Comparison of ENCODE assay signal across 8 cellular contexts in the genomic region with DNA sequence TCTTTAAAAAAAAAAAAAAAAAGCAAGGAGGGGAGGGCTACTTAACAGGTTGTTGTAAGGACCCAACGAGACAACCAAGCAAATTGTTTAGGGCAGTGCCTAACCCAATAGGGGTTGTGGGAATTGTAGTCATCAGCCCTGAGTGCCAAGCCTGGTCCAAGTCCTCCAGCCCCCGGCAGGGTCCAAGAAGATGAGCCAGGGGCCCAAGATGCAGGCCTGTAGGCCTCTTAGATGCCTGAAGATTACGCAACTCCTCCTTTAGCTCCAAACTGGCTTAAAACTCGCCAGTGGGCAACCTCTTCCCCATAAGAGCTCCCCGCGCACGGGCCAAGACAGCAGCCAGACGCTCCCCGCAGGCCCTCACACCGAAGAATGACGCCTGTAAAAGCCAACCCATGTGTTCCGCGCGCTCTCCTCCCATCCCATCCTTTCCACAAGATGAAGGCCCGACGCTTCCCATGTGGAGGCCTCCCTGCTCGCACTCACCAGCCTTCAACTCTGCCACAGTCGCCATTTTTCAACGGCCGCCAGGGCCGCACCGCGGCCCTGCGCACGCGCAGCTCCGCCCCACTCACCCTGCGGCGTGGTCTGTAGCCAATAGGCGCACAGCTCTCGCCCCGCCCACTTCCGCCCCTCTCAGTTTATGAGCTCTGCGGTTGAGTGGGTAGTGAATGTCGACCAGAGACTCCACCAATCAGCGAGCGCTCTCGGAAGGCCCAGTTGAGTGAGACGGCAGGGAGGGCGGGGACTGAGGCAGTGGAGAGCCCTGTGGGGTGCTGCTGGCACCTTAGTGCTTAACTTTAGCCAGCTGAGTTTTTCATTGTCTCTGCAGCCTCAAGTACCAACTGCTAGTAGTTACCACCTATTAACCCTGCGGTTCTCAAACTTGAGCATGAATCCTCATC. TPM values are rescaled to one million over a fixed set of nuclear protein-coding genes. Genes with fewer than 3 reads are reported as not detected.
A peak's percentile ranks its signal among the peaks of the same experiment; 100 is the strongest.
DNase-seq lines count a peak whose midpoint lies in the region; ATAC-seq lines count a peak whose summit lies in the region.

Gene CEP20, minus strand, starts transcription at position 532 of the 905 bp plus-strand sequence. Its CDS starts 18 bp downstream, at position 514.

- H3K4me1 ChIP-seq in right cardiac atrium (ENCODE audit: control insufficient read depth, insufficient read depth, low read length) (peaks cover 8% of the 10 kb centered on the region), rectal smooth muscle tissue (ENCODE audit: control insufficient read depth, insufficient read depth, low read length) (peaks cover 10% of the 10 kb centered on the region), aorta (ENCODE audit: control insufficient read depth in 1 of 2, insufficient read depth in 2 of 2, low read length in 2 of 2) (peaks cover 0 to 2% of the 10 kb centered on the region in 2 donors)

- H3K4me3 ChIP-seq in right cardiac atrium (ENCODE audit: low read length) (peak within 1 kb of the TSS; percentile 99), rectal smooth muscle tissue (ENCODE audit: low read length) (peak within 1 kb of the TSS; percentile 100), aorta (ENCODE audit: low read length in 2 of 2) (peak within 1 kb of the TSS; percentile 70 to 77)

- DNase-seq in NCI-H187 treated with DMSO at 0.1 percent for 48 hours (lab: John Stamatoyannopoulos, UW) (peak; percentile 85), anterior cingulate cortex (lab: John Stamatoyannopoulos, UW) (peak; percentile 90 to 100 (median 98)), right cardiac atrium (peak; percentile 100), aorta (peak; percentile 100)

- WGBS in right cardiac atrium: under 1% methylated on average over 41 of the region's 41 CpGs
- WGBS in aorta, 2 donors: 0% methylated on average over 40 to 41 of the region's 41 CpGs

- intact Hi-C loops in T-helper 2 cell treated with Interferon-gamma antibody and Interleukin-4, amounts not matched to agents 100 ng/mL and 5 ng/mL, for 36 hours (cut with micrococcal nuclease): loop anchor here (1.0 to 2.0 kb wide), 6 partner anchors 9 to 245 kb away; partner anchors contain the start of gene MARF1
- intact Hi-C loops in right cardiac atrium (cut with DNase I): loop anchor here in 2 of 4 donors (10.0 kb wide), 2 partner anchors 126 to 136 kb away; no protein-coding TSS in a partner anchor
- intact Hi-C loops in aorta (cut with DNase I): no loop called here

- no peaks in the 10 kb centered on the region for H3K27me3 ChIP-seq in right cardiac atrium (ENCODE audit: control insufficient read depth, insufficient read depth)
- no peaks in the 10 kb centered on the region for H3K27me3 ChIP-seq in rectal smooth muscle tissue (ENCODE audit: control insufficient read depth, insufficient read depth, low read length)
- no peaks in the 10 kb centered on the region for H3K27me3 ChIP-seq in aorta (ENCODE audit: control insufficient read depth in 1 of 2, insufficient read depth in 2 of 2, low read length in 1 of 2)

- H3K27ac ChIP-seq in right cardiac atrium (ENCODE audit: low read length) (peak within 1 kb of the TSS; percentile 98), rectal smooth muscle tissue (ENCODE audit: low read depth, low read length) (peak within 1 kb of the TSS; percentile 87), aorta (ENCODE audit: low read depth in 1 of 2, low read length in 2 of 2) (peak within 1 kb of the TSS in 1 of 2 donors; percentile 94)

- ATAC-seq in GM18499 (IDR thresholded peaks at IDR 0.05; ENCODE audit: insufficient read depth, unreplicated experiment): peak; percentile 95
- ATAC-seq in HG02943 (IDR thresholded peaks at IDR 0.05; ENCODE audit: low read depth, unreplicated experiment): peak; percentile 96
- ATAC-seq in right cardiac atrium: peak; percentile 100
- ATAC-seq in aorta (ENCODE audit: low FRiP score): peak; percentile 100

- peak within 1 kb of the TSS; percentile 90 for H3K9ac ChIP-seq in rectal smooth muscle tissue (ENCODE audit: low read length)

- no peaks in the 10 kb centered on the region for H3K9me3 ChIP-seq in right cardiac atrium (ENCODE audit: control insufficient read depth, low read length)
- H3K9me3 ChIP-seq in aorta (ENCODE audit: control insufficient read depth, low read length): no peaks in the 10 kb centered on the region

- H3K36me3 ChIP-seq in rectal smooth muscle tissue (ENCODE audit: control insufficient read depth, insufficient read depth, low read length) (peaks cover 4% of the 10 kb centered on the region), aorta (ENCODE audit: control insufficient read depth in 1 of 2, insufficient read depth in 2 of 2, low read length in 1 of 2) (peaks cover 0 to under 1% of the 10 kb centered on the region in 2 donors)

RNA-seq across cellular contexts. Expression of gene CEP20, which starts in this region (rescaled TPM):
- total RNA-seq in T-helper 2 cell treated with Interferon-gamma antibody and Interleukin-4, amounts not matched to agents 100 ng/mL and 5 ng/mL, for 36 hours: 33.1 and 41.4 TPM in 2 replicates
- total RNA-seq in right cardiac atrium (10 to 100 TPM; 24.5 to 37.8 (median 26.8) TPM), aorta (10 to 100 TPM; 21.3 to 26.2 TPM)
- polyA plus RNA-seq in right cardiac atrium (21.5 TPM), aorta (10 to 100 TPM; 23.1 to 26.8 TPM)
